ENCODE assay signal across 16 cellular contexts in genomic region chr9:104915739-104916138, GRCh38.
"Had no signal": no experiment of that assay in that cellular context is flagged by ENCODE, and none has a peak within 500 bp of the region (broad histone marks: within the 10 kb centered on the region; RNA-seq: fewer than 3 reads in every experiment).

No MANE protein-coding gene starts in this region.

- H3K4me1 Mint-ChIP-seq: natural killer cell had no signal

- H3K27ac ChIP-seq: breast epithelium, thoracic aorta had no signal

- FAIRE-seq: endothelial cell of umbilical vein, TTC549 had no signal

- H3K4me1 ChIP-seq: breast epithelium had no signal

- H3K9me3 ChIP-seq: breast epithelium, mucosa of descending colon, sigmoid colon, thoracic aorta had no signal

- H3K4me3 Mint-ChIP-seq: activated naive CD8-positive, alpha-beta T cell; natural killer cell had no signal

- DNase-seq: activated CD4-positive, alpha-beta T cell treated with anti-CD3 and anti-CD28 coated beads, Interleukin-2, amount 50 U/mL, for 1 hour; activated T-cell treated with anti-CD3 and anti-CD28 coated beads for 4 hours; mucosa of descending colon; natural killer cell; sigmoid colon; stimulated activated CD4-positive, alpha-beta T cell treated with anti-CD3 and anti-CD28 coated beads, Interleukin-12 subunit alpha, Interleukin-12 subunit beta, amount 100 ng/mL, for 4 hours; stimulated activated CD4-positive, alpha-beta T cell treated with anti-CD3 and anti-CD28 coated beads, Interleukin-2, amount 100 ng/mL, for 48 hours; stimulated activated naive CD4-positive, alpha-beta T cell treated with Interleukin-2 at 50 U/mL for 16 hours; T-helper 2 cell had no signal

- H3K36me3 ChIP-seq: breast epithelium, sigmoid colon, thoracic aorta had no signal

- H3K27ac Mint-ChIP-seq: activated naive CD8-positive, alpha-beta T cell; natural killer cell; progenitor cell of endocrine pancreas had no signal

- H3K27me3 ChIP-seq: breast epithelium, sigmoid colon had no signal

- H3K27me3 Mint-ChIP-seq: activated naive CD8-positive, alpha-beta T cell; progenitor cell of endocrine pancreas had no signal

- H3K9me3 Mint-ChIP-seq: natural killer cell had no signal

- ATAC-seq: mucosa of descending colon, natural killer cell, SK-N-SH treated with all-trans-retinoic acid at 6 μM for 48 hours had no signal

- H3K4me3 ChIP-seq: breast epithelium, mucosa of descending colon, sigmoid colon had no signal

- H3K36me3 Mint-ChIP-seq: natural killer cell had no signal
